28 cellular contexts compared by ENCODE assay signal in the genomic region with DNA sequence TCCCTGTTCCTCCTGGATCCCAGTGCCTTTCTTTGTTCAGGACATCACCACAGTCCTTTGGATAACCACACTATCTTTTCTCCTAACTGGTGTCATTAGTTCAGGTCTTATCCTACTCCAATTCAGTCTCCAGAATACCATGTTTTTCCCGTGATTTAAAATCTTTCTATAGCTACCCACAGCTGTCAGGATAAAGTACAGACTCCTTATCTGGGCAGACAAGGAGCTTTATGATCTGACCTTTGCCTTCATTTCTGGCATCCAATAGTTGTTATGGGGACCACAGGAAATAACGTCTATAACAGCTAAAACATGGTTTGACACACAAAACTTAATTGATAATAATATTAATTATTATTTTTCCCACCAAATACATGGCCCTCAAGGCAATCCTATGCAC.
"Had no signal": no experiment of that assay in that cellular context is flagged by ENCODE, and none has a peak within 500 bp of the region (broad histone marks: within the 10 kb centered on the region; RNA-seq: fewer than 3 reads in every experiment).

No MANE protein-coding gene starts in this region.

- FAIRE-seq: keratinocyte, pancreas, urothelium cell line had no signal

- H3K36me3 Mint-ChIP-seq: natural killer cell; stimulated activated effector memory CD8-positive, alpha-beta T cell treated with anti-CD3 and anti-CD28 coated beads, Interleukin-12 subunit alpha, Interleukin-12 subunit beta, amount 100 ng/mL, for 72 hours had no signal

- H3K4me1 ChIP-seq: left lung, lower lobe of right lung, prostate gland, suprapubic skin, upper lobe of right lung had no signal

- H3K27me3 ChIP-seq: left lung, pancreas, spleen, suprapubic skin, tibial artery, upper lobe of right lung had no signal

- ATAC-seq: left cardiac atrium; left lung; lower lobe of right lung; natural killer cell; pancreas; right cardiac atrium; sciatic nerve; stimulated activated effector memory CD8-positive, alpha-beta T cell treated with anti-CD3 and anti-CD28 coated beads, Interleukin-12 subunit alpha, Interleukin-12 subunit beta, amount 100 ng/mL, for 72 hours; upper lobe of right lung had no signal

- H3K27me3 Mint-ChIP-seq: naive B cell; stimulated activated naive CD8-positive, alpha-beta T cell treated with anti-CD3 and anti-CD28 coated beads, Interleukin-15, Interleukin-2, amounts not matched to agents 100 ng/mL and 50 ng/mL, for 24 hours had no signal

- H3K27ac ChIP-seq: left lung, lower lobe of right lung, pancreas, prostate gland, skin epidermis, spleen, suprapubic skin, thoracic aorta, tibial artery, upper lobe of right lung had no signal

- H3K27ac Mint-ChIP-seq: naive B cell; natural killer cell; stimulated activated effector memory CD8-positive, alpha-beta T cell treated with anti-CD3 and anti-CD28 coated beads, Interleukin-12 subunit alpha, Interleukin-12 subunit beta, amount 100 ng/mL, for 72 hours; stimulated activated naive CD8-positive, alpha-beta T cell treated with anti-CD3 and anti-CD28 coated beads, Interleukin-15, Interleukin-2, amounts not matched to agents 100 ng/mL and 50 ng/mL, for 24 hours had no signal

- H3K9me3 Mint-ChIP-seq: natural killer cell; stimulated activated effector memory CD8-positive, alpha-beta T cell treated with anti-CD3 and anti-CD28 coated beads, Interleukin-12 subunit alpha, Interleukin-12 subunit beta, amount 100 ng/mL, for 72 hours had no signal

- H3K4me3 ChIP-seq: left lung, lower lobe of right lung, pancreas, prostate gland, skin epidermis, spleen, suprapubic skin, thoracic aorta, tibial artery, upper lobe of right lung had no signal

- H3K9me3 ChIP-seq: left lung, lower lobe of right lung, pancreas, prostate gland, spleen, suprapubic skin, thoracic aorta, tibial artery, upper lobe of right lung had no signal

- DNase-seq: hippocampal formation; kidney glomerular epithelial cell; left cardiac atrium; left lung; lower lobe of right lung; mammary epithelial cell; mesenchymal stem cell; naive B cell; natural killer cell; nucleus accumbens; pancreas; posterior cingulate gyrus; right cardiac atrium; spleen; stimulated activated CD4-positive, alpha-beta T cell treated with anti-CD3 and anti-CD28 coated beads, Interleukin-4, amount 100 ng/mL, for 24 hours; stimulated activated naive CD4-positive, alpha-beta T cell; tibial artery; trophoblast cell; upper lobe of right lung had no signal

- H3K36me3 ChIP-seq: left lung, lower lobe of right lung, pancreas, prostate gland, spleen, suprapubic skin, thoracic aorta, tibial artery, upper lobe of right lung had no signal

- H3K4me3 Mint-ChIP-seq: naive B cell; natural killer cell; stimulated activated effector memory CD8-positive, alpha-beta T cell treated with anti-CD3 and anti-CD28 coated beads, Interleukin-12 subunit alpha, Interleukin-12 subunit beta, amount 100 ng/mL, for 72 hours; stimulated activated naive CD8-positive, alpha-beta T cell treated with anti-CD3 and anti-CD28 coated beads, Interleukin-15, Interleukin-2, amounts not matched to agents 100 ng/mL and 50 ng/mL, for 24 hours had no signal
